ENCODE assay signal across 1 cellular context in genomic region chr15:75347222-75348033, GRCh38.
A peak's percentile ranks its signal among the peaks of the same experiment; 100 is the strongest.
TF ChIP-seq lines count a peak whose summit lies in the region.

No MANE protein-coding gene starts in this region.

TF ChIP-seq in HEK293, 187 proteins besides CTCF, POLR2A, EP300 and RAD21 (continued from another document and continues in another):
- TF ChIP-seq ZNF280D (tag by site-specific recombination; IDR thresholded peaks at IDR 0.05): no peak
- TF ChIP-seq ZNF549 (tag by site-specific recombination; IDR thresholded peaks at IDR 0.05): no peak
- no peak for TF ChIP-seq ZNF530 (tag by site-specific recombination; IDR thresholded peaks at IDR 0.05; ENCODE audit: low read depth)
- TF ChIP-seq ZNF223 (tag by site-specific recombination; IDR thresholded peaks at IDR 0.05): no peak
- peak; percentile 87 for TF ChIP-seq ZBTB17 (tag by site-specific recombination; IDR thresholded peaks at IDR 0.05)
- TF ChIP-seq MEIS1 (CRISPR knock-in tag; IDR thresholded peaks at IDR 0.05; ENCODE audit: borderline replicate concordance): no peak
- TF ChIP-seq ZNF777 (tag by site-specific recombination; IDR thresholded peaks at IDR 0.05; ENCODE audit: borderline replicate concordance): no peak
- TF ChIP-seq ZNF366 (tag by site-specific recombination; conservative IDR thresholded peaks at IDR 0.05): peak; percentile 23; the same call in 1 of the 2 replicates
- peak; percentile 99 for TF ChIP-seq PATZ1 (tag by site-specific recombination; IDR thresholded peaks at IDR 0.05)
- peak; percentile 98 for TF ChIP-seq GLIS2 (tag by site-specific recombination; IDR thresholded peaks at IDR 0.05)
- TF ChIP-seq ZNF266 (tag by site-specific recombination; IDR thresholded peaks at IDR 0.05; ENCODE audit: low read depth): 0 out of 2 replicates have a peak, but pooled peaks have one; percentile 6
- peak; percentile 60; the same call in 1 of the 2 replicates for TF ChIP-seq KLF10 (tag by site-specific recombination; IDR thresholded peaks at IDR 0.05)
- 0 out of 2 replicates have a peak, but pooled peaks have one; percentile 7 for TF ChIP-seq ZNF202 (tag by site-specific recombination; IDR thresholded peaks at IDR 0.05; ENCODE audit: borderline replicate concordance)
- TF ChIP-seq ZNF426 (tag by site-specific recombination; IDR thresholded peaks at IDR 0.05): no peak
- TF ChIP-seq ZNF621 (tag by site-specific recombination; IDR thresholded peaks at IDR 0.05): no peak
- peak; percentile 95 for TF ChIP-seq ZEB2 (tag by site-specific recombination; IDR thresholded peaks at IDR 0.05)
- no peak; the same call in none of the 2 replicates for TF ChIP-seq INSM2 (tag by site-specific recombination; IDR thresholded peaks at IDR 0.05)
- peak; percentile 37; the same call in 1 of the 2 replicates for TF ChIP-seq OSR2 (tag by site-specific recombination; IDR thresholded peaks at IDR 0.05)
- no peak for TF ChIP-seq ZNF19 (tag by site-specific recombination; IDR thresholded peaks at IDR 0.05; ENCODE audit: low read depth)
- peak; percentile 65; the same call in 1 of the 2 replicates for TF ChIP-seq ZNF692 (tag by site-specific recombination; IDR thresholded peaks at IDR 0.05)
- TF ChIP-seq ZSCAN4 (tag by site-specific recombination; IDR thresholded peaks at IDR 0.05): 0 out of 2 replicates have a peak, but pooled peaks have one; percentile 44
- no peak for TF ChIP-seq ZSCAN16 (tag by site-specific recombination; IDR thresholded peaks at IDR 0.05)
- no peak for TF ChIP-seq ZNF660 (tag by site-specific recombination; IDR thresholded peaks at IDR 0.05)
- no peak; the same call in 1 of the 2 replicates for TF ChIP-seq ZNF146 (tag by site-specific recombination; IDR thresholded peaks at IDR 0.05)
- peak; percentile 84; the same call in 1 of the 2 replicates for TF ChIP-seq ZFP69B (tag by site-specific recombination; IDR thresholded peaks at IDR 0.05)
- TF ChIP-seq ZNF561 (tag by site-specific recombination; IDR thresholded peaks at IDR 0.05; ENCODE audit: borderline replicate concordance): peak; percentile 74
- no peak for TF ChIP-seq ZNF16 (tag by site-specific recombination; IDR thresholded peaks at IDR 0.05; ENCODE audit: low read depth)
- TF ChIP-seq ZNF555 (tag by site-specific recombination; conservative IDR thresholded peaks at IDR 0.05): no peak
- peak; percentile 69 for TF ChIP-seq GLIS1 (tag by site-specific recombination; IDR thresholded peaks at IDR 0.05)
- TF ChIP-seq PRDM6 (tag by site-specific recombination; IDR thresholded peaks at IDR 0.05): no peak
- no peak for TF ChIP-seq ZNF174 (tag by site-specific recombination; IDR thresholded peaks at IDR 0.05)
- peak; percentile 82 for TF ChIP-seq ZNF639 (tag by site-specific recombination; IDR thresholded peaks at IDR 0.05)
- no peak for TF ChIP-seq ZNF18 (tag by site-specific recombination; IDR thresholded peaks at IDR 0.05)
- TF ChIP-seq ZBTB48 (tag by site-specific recombination; IDR thresholded peaks at IDR 0.05): peak; percentile 78
- TF ChIP-seq GLI2 (tag by site-specific recombination; IDR thresholded peaks at IDR 0.05; ENCODE audit: borderline replicate concordance, low read depth): no peak
- TF ChIP-seq ZNF138 (tag by site-specific recombination; IDR thresholded peaks at IDR 0.05; ENCODE audit: borderline replicate concordance): no peak
- no peak; the same call in 1 of the 2 replicates for TF ChIP-seq GLI4 (tag by site-specific recombination; IDR thresholded peaks at IDR 0.05)
- peak; percentile 23; the same call in 1 of the 2 replicates for TF ChIP-seq REST (tag by site-specific recombination; IDR thresholded peaks at IDR 0.05)
- no peak; the same call in 1 of the 2 replicates for TF ChIP-seq ZNF792 (tag by site-specific recombination; IDR thresholded peaks at IDR 0.05)
- 0 out of 2 replicates have a peak, but pooled peaks have one; percentile 82 for TF ChIP-seq ZFP41 (tag by site-specific recombination; IDR thresholded peaks at IDR 0.05; ENCODE audit: borderline replicate concordance)
- peak; percentile 75 for TF ChIP-seq ZNF629 (tag by site-specific recombination; IDR thresholded peaks at IDR 0.05)
- 0 out of 2 replicates have a peak, but pooled peaks have one; percentile 8 for TF ChIP-seq ZNF10 (tag by site-specific recombination; IDR thresholded peaks at IDR 0.05)
- no peak for TF ChIP-seq ZNF514 (tag by site-specific recombination; IDR thresholded peaks at IDR 0.05)
- peak; percentile 99 for TF ChIP-seq KLF7 (tag by site-specific recombination; IDR thresholded peaks at IDR 0.05; ENCODE audit: borderline replicate concordance)
- no peak for TF ChIP-seq ZNF404 (tag by site-specific recombination; IDR thresholded peaks at IDR 0.05)
- peak; percentile 85; the same call in 1 of the 2 replicates for TF ChIP-seq ZNF610 (tag by site-specific recombination; IDR thresholded peaks at IDR 0.05; ENCODE audit: borderline replicate concordance)
